ENCODE assay signal across 23 cellular contexts in the genomic region with DNA sequence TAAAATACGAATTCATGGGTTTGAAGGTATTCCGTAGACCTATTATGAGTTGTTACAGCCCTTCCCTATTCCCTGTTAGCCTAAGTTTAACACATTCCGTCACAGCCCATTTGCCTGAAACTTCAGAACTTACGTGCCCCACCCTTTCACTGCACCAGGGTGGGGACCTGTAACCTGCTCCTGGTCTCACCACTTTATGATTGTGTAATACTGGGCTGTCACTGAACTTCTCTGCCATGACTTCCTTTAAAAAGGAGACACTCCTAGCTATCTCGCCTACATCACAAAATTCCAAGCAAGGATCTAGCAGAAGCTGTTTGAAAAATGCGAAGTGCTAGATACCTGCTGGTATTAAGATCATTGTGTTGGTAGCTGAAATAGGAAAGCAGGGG.
DNase-seq lines count a peak whose midpoint lies in the region; ATAC-seq and TF ChIP-seq lines count a peak whose summit lies in the region.
"Had no signal": no experiment of that assay in that cellular context is flagged by ENCODE, and none has a peak within 500 bp of the region (broad histone marks: within the 10 kb centered on the region; RNA-seq: fewer than 3 reads in every experiment).

No MANE protein-coding gene starts in this region.

- peak overlapping the region; percentile 43; the same call in 1 of the 2 replicates for H2AFZ ChIP-seq in GM23338

- no peaks in the 10 kb centered on the region for H4K20me1 ChIP-seq in GM23338 (replicated peaks; ENCODE audit: insufficient read depth)

- H3K4me3 ChIP-seq in GM23338 (no peak overlapping the region), epithelial cell of esophagus (ENCODE audit: low read length) (no peak overlapping the region)

- peaks cover 4% of the 10 kb centered on the region for H3K27me3 Mint-ChIP-seq in GM23338 (ENCODE audit: insufficient read depth, low read depth, poor library complexity)
- no peaks in the 10 kb centered on the region; the same call in 1 of the 2 replicates for H3K27me3 Mint-ChIP-seq in WTC11 (ENCODE audit: low read depth)

- H3K36me3 Mint-ChIP-seq in GM23338 (ENCODE audit: low read depth) = peaks cover 8% of the 10 kb centered on the region; the same call in 2 of the 3 replicates
- H3K36me3 Mint-ChIP-seq in WTC11 = peaks cover 6% of the 10 kb centered on the region

- ATAC-seq in GM23338 (no peak), GM21367 (IDR thresholded peaks at IDR 0.05; ENCODE audit: unreplicated experiment) (no peak), WTC11 (no peak)
- ATAC-seq: Panc1 had no signal

- H3K4me3 Mint-ChIP-seq in GM23338 = no peak overlapping the region
- H3K4me3 Mint-ChIP-seq in WTC11 = no peak overlapping the region
- H3K4me3 Mint-ChIP-seq: CD14-positive monocyte; CD8-positive, alpha-beta memory T cell had no signal

- H3K9me3 Mint-ChIP-seq in GM23338 (peaks cover 9% of the 10 kb centered on the region), WTC11 (peaks cover 10% of the 10 kb centered on the region)

- H3K27me3 ChIP-seq in GM23338 (ENCODE audit: insufficient read depth) = no peaks in the 10 kb centered on the region
- H3K27me3 ChIP-seq: BE2C had no signal

- no peak overlapping the region for H3K4me2 ChIP-seq in GM23338

- peak; percentile 19 for DNase-seq in NOMO-1 treated with DMSO at 0.1 percent for 48 hours (lab: John Stamatoyannopoulos, UW; ENCODE audit: unreplicated experiment)
- DNase-seq in NOMO-1 treated with dmso at 0.1 percent for 144 hours (lab: John Stamatoyannopoulos, UW; ENCODE audit: unreplicated experiment) = no peak
- no peak for DNase-seq in GM23338 (ENCODE audit: low spot score)
- DNase-seq in LoVo (ENCODE audit: low spot score) = peak; percentile 56
- peak; percentile 16 for DNase-seq in epithelial cell of esophagus (ENCODE audit: low read depth)
- DNase-seq in head of caudate nucleus = no peak
- no peak for DNase-seq in WTC11 (ENCODE audit: low spot score)
- DNase-seq: 8988T; ACHN; BE2C; DMS153; NCI-H1694; NCI-H2029 treated with DMSO at 0.1 percent for 48 hours; NCI-H446 treated with DMSO at 0.1 percent for 48 hours; NCI-H526; NCI-H82; NK-92 treated with Interleukin-12 subunit alpha and Interleukin-12 subunit beta, amount 100 ng/mL, for 24 hours; SHP77 treated with DMSO at 0.1 percent for 48 hours had no signal

- POLR2A ChIA-PET in WTC11 (lab: Charles Lee) = interaction anchor here (0.6 kb wide), 1 partner anchor 1104 kb away, joined by 3 read pairs; no protein-coding TSS in a partner anchor

- CTCF ChIA-PET in WTC11 (lab: Charles Lee) = interaction anchor here (0.5 to 2.3 kb wide), 11 partner anchors 10 to 749 kb away, joined by 3 to 9 read pairs (median 3); no protein-coding TSS in a partner anchor

- H3K27ac Mint-ChIP-seq in GM23338 (no peak overlapping the region; the same call in 1 of the 2 replicates), WTC11 (no peak overlapping the region)

- no peaks in the 10 kb centered on the region for H3K79me2 ChIP-seq in GM23338 (replicated peaks; ENCODE audit: insufficient read depth)

- no peaks in the 10 kb centered on the region for H3K36me3 ChIP-seq in GM23338 (ENCODE audit: insufficient read depth)
- H3K36me3 ChIP-seq: BE2C had no signal

- no peak overlapping the region for H3K27ac ChIP-seq in GM23338 (ENCODE audit: low read depth)
- H3K27ac ChIP-seq: RWPE1 had no signal

- peaks cover 30% of the 10 kb centered on the region for H3K4me1 ChIP-seq in GM23338 (ENCODE audit: insufficient read depth)
- H3K4me1 ChIP-seq: BE2C had no signal

- peaks cover 34% of the 10 kb centered on the region for H3K4me1 Mint-ChIP-seq in GM23338
- peaks cover 44% of the 10 kb centered on the region for H3K4me1 Mint-ChIP-seq in WTC11

- intact Hi-C loops in head of caudate nucleus (cut with DNase I) = no loop called here

- TF ChIP-seq CTCF in GM23338 (conservative IDR thresholded peaks at IDR 0.05; ENCODE audit: low read depth in 2 of 2) (no peak), epithelial cell of esophagus (IDR thresholded peaks at IDR 0.05; ENCODE audit: insufficient read depth, low read depth, low read length, missing control alignments) (no peak), WTC11 (IDR thresholded peaks at IDR 0.05) (no peak)

- 0 out of 2 replicates have a peak, but pooled peaks cover 7% of the 10 kb centered on the region for H3F3A ChIP-seq in GM23338 (replicated peaks; ENCODE audit: low read depth)

- no peaks in the 10 kb centered on the region for H3K9me2 ChIP-seq in GM23338 (ENCODE audit: insufficient read depth)

TF ChIP-seq in GM23338, 12 proteins besides CTCF, POLR2A, EP300 and RAD21 (continues in another document):
- no peak for TF ChIP-seq NANOG (IDR thresholded peaks at IDR 0.05; ENCODE audit: borderline replicate concordance)
- no peak for TF ChIP-seq ZNF114 (CRISPR knock-in tag; IDR thresholded peaks at IDR 0.05)
- no peak for TF ChIP-seq JUNB (IDR thresholded peaks at IDR 0.05; ENCODE audit: unreplicated experiment)
- TF ChIP-seq, protein P1, sequence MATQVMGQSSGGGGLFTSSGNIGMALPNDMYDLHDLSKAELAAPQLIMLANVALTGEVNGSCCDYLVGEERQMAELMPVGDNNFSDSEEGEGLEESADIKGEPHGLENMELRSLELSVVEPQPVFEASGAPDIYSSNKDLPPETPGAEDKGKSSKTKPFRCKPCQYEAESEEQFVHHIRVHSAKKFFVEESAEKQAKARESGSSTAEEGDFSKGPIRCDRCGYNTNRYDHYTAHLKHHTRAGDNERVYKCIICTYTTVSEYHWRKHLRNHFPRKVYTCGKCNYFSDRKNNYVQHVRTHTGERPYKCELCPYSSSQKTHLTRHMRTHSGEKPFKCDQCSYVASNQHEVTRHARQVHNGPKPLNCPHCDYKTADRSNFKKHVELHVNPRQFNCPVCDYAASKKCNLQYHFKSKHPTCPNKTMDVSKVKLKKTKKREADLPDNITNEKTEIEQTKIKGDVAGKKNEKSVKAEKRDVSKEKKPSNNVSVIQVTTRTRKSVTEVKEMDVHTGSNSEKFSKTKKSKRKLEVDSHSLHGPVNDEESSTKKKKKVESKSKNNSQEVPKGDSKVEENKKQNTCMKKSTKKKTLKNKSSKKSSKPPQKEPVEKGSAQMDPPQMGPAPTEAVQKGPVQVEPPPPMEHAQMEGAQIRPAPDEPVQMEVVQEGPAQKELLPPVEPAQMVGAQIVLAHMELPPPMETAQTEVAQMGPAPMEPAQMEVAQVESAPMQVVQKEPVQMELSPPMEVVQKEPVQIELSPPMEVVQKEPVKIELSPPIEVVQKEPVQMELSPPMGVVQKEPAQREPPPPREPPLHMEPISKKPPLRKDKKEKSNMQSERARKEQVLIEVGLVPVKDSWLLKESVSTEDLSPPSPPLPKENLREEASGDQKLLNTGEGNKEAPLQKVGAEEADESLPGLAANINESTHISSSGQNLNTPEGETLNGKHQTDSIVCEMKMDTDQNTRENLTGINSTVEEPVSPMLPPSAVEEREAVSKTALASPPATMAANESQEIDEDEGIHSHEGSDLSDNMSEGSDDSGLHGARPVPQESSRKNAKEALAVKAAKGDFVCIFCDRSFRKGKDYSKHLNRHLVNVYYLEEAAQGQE (IDR thresholded peaks at IDR 0.05; ENCODE audit: unreplicated experiment) = no peak
- TF ChIP-seq STAT1 (IDR thresholded peaks at IDR 0.05; ENCODE audit: unreplicated experiment) = no peak

TF ChIP-seq in WTC11, 78 proteins besides CTCF, POLR2A, EP300 and RAD21:
- TF ChIP-seq PREB (CRISPR knock-in tag; IDR thresholded peaks at IDR 0.05; ENCODE audit: borderline replicate concordance) (no peak), ZNF317 (CRISPR knock-in tag; IDR thresholded peaks at IDR 0.05; ENCODE audit: borderline replicate concordance, low read depth) (no peak), NFYB (CRISPR knock-in tag; conservative IDR thresholded peaks at IDR 0.05; ENCODE audit: low read depth) (no peak), ZNF219 (CRISPR knock-in tag; IDR thresholded peaks at IDR 0.05; ENCODE audit: borderline replicate concordance) (no peak), SP1 (CRISPR knock-in tag; conservative IDR thresholded peaks at IDR 0.05) (no peak)
- TF ChIP-seq, protein P2, sequence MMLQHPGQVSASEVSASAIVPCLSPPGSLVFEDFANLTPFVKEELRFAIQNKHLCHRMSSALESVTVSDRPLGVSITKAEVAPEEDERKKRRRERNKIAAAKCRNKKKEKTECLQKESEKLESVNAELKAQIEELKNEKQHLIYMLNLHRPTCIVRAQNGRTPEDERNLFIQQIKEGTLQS (CRISPR knock-in tag; conservative IDR thresholded peaks at IDR 0.05) = no peak

Comparison
In these comparisons a context has a peak if more than half of its experiments do, and no peak if none do; other contexts are left out.
1. DNase-seq: peak in NOMO-1 treated with DMSO at 0.1 percent for 48 hours (single experiment), LoVo (single experiment) and epithelial cell of esophagus (single experiment); none in NOMO-1 treated with dmso at 0.1 percent for 144 hours (single experiment), GM23338 (single experiment), head of caudate nucleus (0 of 42) and WTC11 (single experiment).